In genomic region chr11:134139873-134140331, GRCh38 we compare ENCODE assay signal across 8 cellular contexts.
DNase-seq lines count a peak whose midpoint lies in the region; ATAC-seq and TF ChIP-seq lines count a peak whose summit lies in the region.

No MANE protein-coding gene starts in this region.

- no peaks in the 10 kb centered on the region for H3K9me2 ChIP-seq in PC-3 (replicated peaks; ENCODE audit: low read length)

- POLR2A ChIA-PET in PC-3 (lab: Charles Lee; ENCODE audit: unreplicated experiment), result no interaction called here

- H3K4me2 ChIP-seq in PC-3 (ENCODE audit: low read length), result no peak overlapping the region

- no peaks in the 10 kb centered on the region for H3K9me3 ChIP-seq in PC-3 (ENCODE audit: low read length)

- H3K36me3 ChIP-seq in PC-3 (ENCODE audit: low read depth, low read length), result no peaks in the 10 kb centered on the region

- TF ChIP-seq CTCF in AG09309 (IDR thresholded peaks at IDR 0.05; ENCODE audit: control insufficient read depth, insufficient read depth, low read depth, low read length, missing control alignments), result peak; percentile 86
- TF ChIP-seq CTCF in GM13976 (IDR thresholded peaks at IDR 0.05; ENCODE audit: borderline replicate concordance, control extremely low read depth, extremely low read depth, insufficient read depth, missing control alignments), result peak; percentile 51
- peak; percentile 91 for TF ChIP-seq CTCF in PC-3 (conservative IDR thresholded peaks at IDR 0.05; ENCODE audit: low read depth, low read length)

- no peaks in the 10 kb centered on the region for H3K79me2 ChIP-seq in PC-3 (ENCODE audit: low read length)

- H2AFZ ChIP-seq in PC-3 (ENCODE audit: low read length), result no peak overlapping the region

- CTCF ChIA-PET in PC-3 (lab: Charles Lee), result interaction anchor here (0.6 kb wide), 1 partner anchor 89 kb away, joined by 3 read pairs; no protein-coding TSS in a partner anchor

- H3K4me3 ChIP-seq in AG09309 (ENCODE audit: control insufficient read depth, low read depth, low read length) (no peak overlapping the region), PC-3 (ENCODE audit: low read length) (no peak overlapping the region)

- H3K27me3 ChIP-seq in PC-3 (ENCODE audit: low read length), result peaks cover 52% of the 10 kb centered on the region

- no TSS peak for BruUV-seq in PC-3 (replicated peaks; lab: Mats Ljungman, UMichigan)

- intact Hi-C loops in PC-3 (cut with micrococcal nuclease), result loop anchor here (1.0 kb wide), 2 partner anchors 90 to 213 kb away; no protein-coding TSS in a partner anchor
- intact Hi-C loops in left cardiac atrium (cut with DNase I), result loop anchor here (1.0 to 10.0 kb wide), 4 partner anchors 88 to 213 kb away; no protein-coding TSS in a partner anchor
- intact Hi-C loops in posterior cingulate gyrus (cut with DNase I), result loop anchor here (1.0 to 5.0 kb wide), 2 partner anchors 90 to 213 kb away; no protein-coding TSS in a partner anchor

- H3K27ac ChIP-seq in PC-3 (ENCODE audit: low read length), result no peak overlapping the region

- ATAC-seq in PC-3, result peak; percentile 83
- ATAC-seq in left cardiac atrium, result peak; percentile 79 to 86
- no peak for ATAC-seq in HG02938 (IDR thresholded peaks at IDR 0.05; ENCODE audit: unreplicated experiment)

- H3K4me1 ChIP-seq in PC-3 (ENCODE audit: insufficient read depth, low read length), result no peaks in the 10 kb centered on the region

- no peaks in the 10 kb centered on the region for H3F3A ChIP-seq in PC-3 (ENCODE audit: low read length, unreplicated experiment)

- DNase-seq in AG09309 (ENCODE audit: low read depth) (peak; percentile 62), GM13976 (ENCODE audit: low spot score) (peak; percentile 71), HuH-7 (ENCODE audit: low spot score) (peak; percentile 50), PC-3 (peak; percentile 86), amniotic epithelial cell (ENCODE audit: low read depth) (peak; percentile 81), left cardiac atrium (peak; percentile 64), posterior cingulate gyrus (peak in 9 of 10 donors; percentile 46 to 95 (median 76))

- in situ Hi-C loops in GM13976 (cut with MboI; ENCODE audit: low sequenced_read_pairs, unreplicated experiment), result loop anchor here (10.0 kb wide), 1 partner anchor 215 kb away; no protein-coding TSS in a partner anchor

- H4K20me1 ChIP-seq in PC-3 (ENCODE audit: low read length), result no peaks in the 10 kb centered on the region

- H3K9ac ChIP-seq in PC-3 (ENCODE audit: low read length), result no peak overlapping the region
